6 cellular contexts compared by ENCODE assay signal in genomic region chr20:29790510-29790909, GRCh38.
"Had no signal": no experiment of that assay in that cellular context is flagged by ENCODE, and none has a peak within 500 bp of the region (broad histone marks: within the 10 kb centered on the region; RNA-seq: fewer than 3 reads in every experiment).

No MANE protein-coding gene starts in this region.

- DNase-seq: IMR-90, KBM-7, KG1 had no signal

- H3K4me2 ChIP-seq: KMS-11 had no signal

- FAIRE-seq: HTR-8/SVneo had no signal

- H3K9ac ChIP-seq: KMS-11 had no signal

- H3K27ac ChIP-seq: HL-60, KMS-11 had no signal
